ENCODE assay signal across 3 cellular contexts in the genomic region with DNA sequence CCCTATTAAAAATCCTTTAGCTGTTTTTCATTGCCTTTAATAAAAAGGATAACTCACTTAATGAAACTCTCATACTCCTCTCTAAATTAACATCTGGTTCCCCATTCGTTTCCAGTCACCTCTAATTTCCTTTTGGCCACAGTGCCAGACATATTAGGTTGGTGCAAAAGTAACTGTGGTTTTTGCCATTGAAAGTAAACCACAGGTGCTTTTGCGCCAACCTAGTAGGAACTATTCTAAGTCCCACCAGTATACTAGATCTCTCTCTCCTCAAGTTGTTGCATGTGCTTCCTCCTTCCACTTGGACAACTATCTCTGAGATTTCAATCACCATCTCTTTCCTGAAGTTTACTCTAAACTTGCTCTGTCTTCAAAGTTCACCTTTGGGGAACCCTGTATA.
"Had no signal": no experiment of that assay in that cellular context is flagged by ENCODE, and none has a peak within 500 bp of the region (broad histone marks: within the 10 kb centered on the region; RNA-seq: fewer than 3 reads in every experiment).

No MANE protein-coding gene starts in this region.

- H3K4me3 ChIP-seq: GM12878 had no signal

- ATAC-seq: GM12878 had no signal

- DNase-seq: GDM1, GF-D8 had no signal
